ENCODE assay signal across 28 cellular contexts in genomic region chr9:130305381-130305780, GRCh38. TPM values are rescaled to one million over a fixed set of nuclear protein-coding genes. Genes with fewer than 3 reads are reported as not detected.
A peak's percentile ranks its signal among the peaks of the same experiment; 100 is the strongest.
DNase-seq lines count a peak whose midpoint lies in the region; ATAC-seq, FAIRE-seq and TF ChIP-seq lines count a peak whose summit lies in the region.
"Had no signal": no experiment of that assay in that cellular context is flagged by ENCODE, and none has a peak within 500 bp of the region (broad histone marks: within the 10 kb centered on the region; RNA-seq: fewer than 3 reads in every experiment).

No MANE protein-coding gene starts in this region.

- no CpG with 5 or more reads among the region's 4 CpGs for WGBS in gastroesophageal sphincter (ENCODE audit: low coverage in 1 of 2), 2 donors
- WGBS in small intestine, 3 donors = 71 to 78% (median 72%) methylated on average over 4 of the region's 4 CpGs
- WGBS in tibial nerve, 2 donors = 55 to 70% methylated on average over 2 to 4 of the region's 4 CpGs

- TF ChIP-seq EP300 in gastroesophageal sphincter (IDR thresholded peaks at IDR 0.05) (no peak), tibial nerve (IDR thresholded peaks at IDR 0.05) (no peak)

- H3K4me3 ChIP-seq in gastroesophageal sphincter (no peak overlapping the region), small intestine (ENCODE audit: low read depth in 1 of 2, low read length in 2 of 2) (no peak overlapping the region), tibial nerve (no peak overlapping the region)
- H3K4me3 ChIP-seq: skin epidermis, uterus had no signal

- H3K27ac ChIP-seq in gastroesophageal sphincter (peak overlapping the region in 3 of 4 donors; percentile 45 to 71 (median 64)), small intestine (ENCODE audit: low read depth in 1 of 2, low read length in 1 of 2) (no peak overlapping the region), tibial nerve (peak overlapping the region in 1 of 4 donors; percentile 13)
- H3K27ac ChIP-seq: parathyroid adenoma had no signal

- no peak for ATAC-seq in gastroesophageal sphincter
- no peak for ATAC-seq in GM19324 (IDR thresholded peaks at IDR 0.05; ENCODE audit: low FRiP score, unreplicated experiment)
- ATAC-seq: activated CD8-positive, alpha-beta T cell treated with anti-CD3 and anti-CD28 coated beads, Interleukin-2, amount 10 ng/mL, durations not matched to agents 7 days and 5 days; T-helper 17 cell had no signal

- intact Hi-C loops in posterior cingulate gyrus (cut with DNase I) = no loop called here

- TF ChIP-seq CTCF in gastroesophageal sphincter (IDR thresholded peaks at IDR 0.05) (no peak), tibial nerve (IDR thresholded peaks at IDR 0.05) (no peak)

- H3K36me3 ChIP-seq in gastroesophageal sphincter (peaks cover 0 to 28% of the 10 kb centered on the region in 2 donors), small intestine (ENCODE audit: control insufficient read depth in 2 of 2, insufficient read depth in 2 of 2, low read length in 2 of 2) (no peaks in the 10 kb centered on the region), tibial nerve (no peaks in the 10 kb centered on the region)
- H3K36me3 ChIP-seq: uterus had no signal

- DNase-seq in AG08395 (ENCODE audit: low spot score) (peak; percentile 34), LHCN-M2 (ENCODE audit: low read depth) (peak; percentile 41), posterior cingulate gyrus (peak in 8 of 10 donors; percentile 52 to 94 (median 69)), COLO668 (lab: John Stamatoyannopoulos, UW; ENCODE audit: unreplicated experiment) (no peak), small intestine (no peak), tibial nerve (ENCODE audit: low spot score in 2 of 2) (no peak)
- DNase-seq: activated CD8-positive, alpha-beta T cell treated with anti-CD3 and anti-CD28 coated beads, Interleukin-2, amount 10 ng/mL, durations not matched to agents 7 days and 5 days; activated effector memory CD4-positive, alpha-beta T cell treated with anti-CD3 and anti-CD28 coated beads, Interleukin-2, amount 50 U/mL, for 16 hours; activated naive CD8-positive, alpha-beta T cell treated with anti-CD3 and anti-CD28 coated beads, Interleukin-2, amount 10 ng/mL, durations not matched to agents 7 days and 5 days; foreskin fibroblast; NCI-H1436 treated with DMSO at 0.1 percent for 48 hours; NCI-H2171 treated with DMSO at 0.1 percent for 48 hours; NCI-H526; SK-N-SH; stimulated activated CD4-positive, alpha-beta T cell treated with anti-CD3 and anti-CD28 coated beads, Interleukin-2, amount 100 ng/mL, for 24 hours; substantia nigra; T-helper 17 cell; uterus had no signal

- FAIRE-seq in small intestine (lab: Jason Lieb, UNC) = no peak
- FAIRE-seq: D721Med, GM19239, RCC 7860 had no signal

- TF ChIP-seq POLR2A in gastroesophageal sphincter (IDR thresholded peaks at IDR 0.05) = no peak
- no peak for TF ChIP-seq POLR2A in tibial nerve (IDR thresholded peaks at IDR 0.05)

- H3K27me3 ChIP-seq in gastroesophageal sphincter (no peaks in the 10 kb centered on the region), small intestine (ENCODE audit: control insufficient read depth in 2 of 2, insufficient read depth in 2 of 2, low read length in 2 of 2) (no peaks in the 10 kb centered on the region), tibial nerve (no peaks in the 10 kb centered on the region)
- H3K27me3 ChIP-seq: uterus had no signal

- no peaks in the 10 kb centered on the region for H3K9me3 ChIP-seq in gastroesophageal sphincter
- no peaks in the 10 kb centered on the region for H3K9me3 ChIP-seq in small intestine (ENCODE audit: control insufficient read depth, low read depth)
- no peaks in the 10 kb centered on the region for H3K9me3 ChIP-seq in tibial nerve
- H3K9me3 ChIP-seq: SK-N-SH, uterus had no signal

- H3K4me1 ChIP-seq in gastroesophageal sphincter = peaks cover 0 to 47% (median 16%) of the 10 kb centered on the region in 3 donors
- H3K4me1 ChIP-seq in small intestine (ENCODE audit: control insufficient read depth in 2 of 2, insufficient read depth in 1 of 2, low read depth in 1 of 2, low read length in 1 of 2) = no peaks in the 10 kb centered on the region
- H3K4me1 ChIP-seq in tibial nerve = peaks cover 0 to 37% (median 0%) of the 10 kb centered on the region in 4 donors
- H3K4me1 ChIP-seq: parathyroid adenoma, uterus had no signal

RNA-seq across cellular contexts. Expression of gene HMCN2, which starts 39.8 kb away (rescaled TPM):
- total RNA-seq in LHCN-M2 (2014; rRNA removed) = 12.1 and 15.7 TPM in 2 replicates
- polyA plus RNA-seq in LHCN-M2 (2012) = 0.30 TPM
- total RNA-seq in gastroesophageal sphincter = 10 to 100 TPM in 3 of 4 donors, 1 to 10 TPM in 1; 9.6 to 21.1 (median 15.5) TPM
- polyA plus RNA-seq in small intestine = 10 to 100 TPM in 1 of 3 donors, 1 to 10 TPM in 1, not detected in 1; 1.1 to 10.6 TPM
- 10 to 100 TPM in 2 of 4 donors, 1 to 10 TPM in 1, under 1 TPM in 1; 0.90 to 53.7 (median 20.3) TPM for total RNA-seq in tibial nerve
- total RNA-seq: activated CD8-positive, alpha-beta T cell treated with anti-CD3 and anti-CD28 coated beads, Interleukin-2, amount 10 ng/mL, durations not matched to agents 7 days and 5 days; activated naive CD8-positive, alpha-beta T cell treated with anti-CD3 and anti-CD28 coated beads, Interleukin-2, amount 10 ng/mL, durations not matched to agents 7 days and 5 days; MCF 10A had no signal
- polyA plus RNA-seq: CD14-positive monocyte, IgD-negative memory B cell had no signal

Comparison
In these comparisons a context has a peak if more than half of its experiments do, and no peak if none do; other contexts are left out.
1. DNase-seq: peak in AG08395 (single experiment), LHCN-M2 (single experiment) and posterior cingulate gyrus (8 of 10); none in COLO668 (single experiment), small intestine (single experiment) and tibial nerve (0 of 2).
2. H3K27ac ChIP-seq: peak in gastroesophageal sphincter (3 of 4); none in small intestine (0 of 2).